ENCODE assay signal across 24 cellular contexts in the genomic region with DNA sequence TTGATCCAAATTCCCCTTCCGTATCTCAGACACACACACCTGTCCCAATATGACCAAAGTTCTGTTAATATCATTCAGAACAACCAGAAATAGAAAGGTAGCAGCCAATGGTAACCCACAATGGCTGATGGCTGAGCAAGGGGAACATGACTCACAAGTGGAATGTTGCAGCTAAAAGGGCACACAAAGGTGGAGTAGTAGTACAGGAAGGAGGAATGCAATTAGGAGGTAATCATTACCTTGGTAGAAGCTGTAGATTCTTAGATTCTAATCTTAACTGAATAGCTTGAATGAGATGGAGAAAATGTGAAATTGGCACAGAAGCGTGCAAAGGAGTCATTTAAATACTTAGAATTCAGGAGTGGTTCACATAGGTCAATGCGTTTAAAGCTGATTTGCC.
"Had no signal": no experiment of that assay in that cellular context is flagged by ENCODE, and none has a peak within 500 bp of the region (broad histone marks: within the 10 kb centered on the region; RNA-seq: fewer than 3 reads in every experiment).

No MANE protein-coding gene starts in this region.

- H3K4me2 ChIP-seq: hepatocyte had no signal

- DNase-seq: cortex of kidney; effector CD8-positive, alpha-beta T cell; effector memory CD8-positive, alpha-beta T cell; endodermal cell; erythroblast; esophagus squamous epithelium; foreskin fibroblast; foreskin melanocyte; gastrocnemius medialis; heart left ventricle; hypothalamus; immature natural killer cell; islet precursor cell; kidney; kidney glomerular epithelial cell; left cardiac atrium; left lung; left ventricle myocardium superior; lower lobe of right lung; mesenchymal stem cell; mucosa of descending colon; naive B cell had no signal

- H3K79me2 ChIP-seq: hepatocyte had no signal

- H3K36me3 ChIP-seq: esophagus squamous epithelium, gastrocnemius medialis, heart left ventricle, left lung, lower lobe of right lung had no signal

- H3K4me1 ChIP-seq: esophagus squamous epithelium, gastrocnemius medialis, heart left ventricle, left lung, lower lobe of right lung had no signal

- H3K27ac ChIP-seq: epithelial cell of prostate, esophagus squamous epithelium, gastrocnemius medialis, heart left ventricle, hepatocyte, left lung, lower lobe of right lung had no signal

- H3K4me3 ChIP-seq: esophagus squamous epithelium, gastrocnemius medialis, heart left ventricle, hepatocyte, left lung, lower lobe of right lung, mucosa of descending colon had no signal

- H2AFZ ChIP-seq: hepatocyte had no signal

- H3K27me3 ChIP-seq: esophagus squamous epithelium, gastrocnemius medialis, hepatocyte, left lung had no signal

- H3K9me3 ChIP-seq: esophagus squamous epithelium, gastrocnemius medialis, heart left ventricle, left lung, lower lobe of right lung, mucosa of descending colon had no signal
